ENCODE assay signal across 8 cellular contexts in genomic region chr3:194138098-194138474, GRCh38. TPM values are rescaled to one million over a fixed set of nuclear protein-coding genes. Genes with fewer than 3 reads are reported as not detected.
DNase-seq lines count a peak whose midpoint lies in the region; ATAC-seq and TF ChIP-seq lines count a peak whose summit lies in the region.

No MANE protein-coding gene starts in this region.

- peak overlapping the region; percentile 48 for H3K4me3 Mint-ChIP-seq in activated T-cell treated with anti-CD3 and anti-CD28 coated beads, Interleukin-2, amount 50 U/mL, for 24 hours

- no peak for TF ChIP-seq EP300 in tibial nerve (IDR thresholded peaks at IDR 0.05)

- peaks cover 41% of the 10 kb centered on the region for H3K4me1 Mint-ChIP-seq in activated T-cell treated with anti-CD3 and anti-CD28 coated beads, Interleukin-2, amount 50 U/mL, for 24 hours (ENCODE audit: low read depth)

- H3K36me3 Mint-ChIP-seq in activated T-cell treated with anti-CD3 and anti-CD28 coated beads, Interleukin-2, amount 50 U/mL, for 24 hours (ENCODE audit: low read depth) = no peaks in the 10 kb centered on the region

- H3K9me3 Mint-ChIP-seq in activated T-cell treated with anti-CD3 and anti-CD28 coated beads, Interleukin-2, amount 50 U/mL, for 24 hours = no peaks in the 10 kb centered on the region

- no peaks in the 10 kb centered on the region for H3K9me3 ChIP-seq in liver (ENCODE audit: control insufficient read depth in 4 of 4, low read length in 3 of 4)
- no peaks in the 10 kb centered on the region for H3K9me3 ChIP-seq in tibial nerve

- H3K27ac ChIP-seq in adipose tissue (ENCODE audit: low read depth, low read length) (peak overlapping the region; percentile 69), liver (ENCODE audit: low read depth in 1 of 2, low read length in 2 of 2) (peak overlapping the region; percentile 81 to 97), tibial nerve (peak overlapping the region in 3 of 4 donors; percentile 85 to 96 (median 94))

- TF ChIP-seq RAD21 in liver (IDR thresholded peaks at IDR 0.05) = no peak

- TF ChIP-seq CTCF in liver (IDR thresholded peaks at IDR 0.05; ENCODE audit: low read depth, low read length, missing input control) (no peak), tibial nerve (IDR thresholded peaks at IDR 0.05) (peak in 1 of 5 experiments; percentile 13)

- peaks cover 0 to 7% (median 0%) of the 10 kb centered on the region in 4 donors for H3K36me3 ChIP-seq in liver (ENCODE audit: control insufficient read depth in 4 of 4, insufficient read depth in 3 of 4, low read depth in 1 of 4, low read length in 3 of 4)
- no peaks in the 10 kb centered on the region for H3K36me3 ChIP-seq in tibial nerve

- no peaks in the 10 kb centered on the region for H3K27me3 ChIP-seq in liver (ENCODE audit: control insufficient read depth in 4 of 4, insufficient read depth in 4 of 4, low read length in 3 of 4)
- no peaks in the 10 kb centered on the region for H3K27me3 ChIP-seq in tibial nerve

- no peak for ATAC-seq in GM19395 (IDR thresholded peaks at IDR 0.05; ENCODE audit: unreplicated experiment)

- TF ChIP-seq POLR2A in tibial nerve (IDR thresholded peaks at IDR 0.05) = no peak

- H3K4me3 ChIP-seq in liver (ENCODE audit: low read depth in 1 of 3, low read length in 3 of 3) = peak overlapping the region; percentile 76 to 89 (median 87)
- H3K4me3 ChIP-seq in tibial nerve = peak overlapping the region; percentile 44 to 71 (median 53)

- H3K4me1 ChIP-seq in liver (ENCODE audit: control insufficient read depth in 4 of 4, insufficient read depth in 4 of 4, low read length in 3 of 4) (peaks cover 11 to 55% (median 32%) of the 10 kb centered on the region in 4 donors), tibial nerve (peaks cover 4 to 80% (median 46%) of the 10 kb centered on the region in 4 donors)

- 17 to 27% (median 25%) methylated on average over 15 of the region's 15 CpGs for WGBS in adipose tissue, 3 donors
- 12% methylated on average over 15 of the region's 15 CpGs for WGBS in liver
- WGBS in tibial nerve, 2 donors = 18 to 45% methylated on average over 11 to 15 of the region's 15 CpGs

- H3K27ac Mint-ChIP-seq in activated T-cell treated with anti-CD3 and anti-CD28 coated beads, Interleukin-2, amount 50 U/mL, for 24 hours = no peak overlapping the region

- H3K27me3 Mint-ChIP-seq in activated T-cell treated with anti-CD3 and anti-CD28 coated beads, Interleukin-2, amount 50 U/mL, for 24 hours = peaks cover 66% of the 10 kb centered on the region

- no peak for DNase-seq in activated T-cell treated with anti-CD3 and anti-CD28 coated beads, Interleukin-2, amount 50 U/mL, for 24 hours
- no peak for DNase-seq in activated T-cell treated with anti-CD3 and anti-CD28 coated beads, Interleukin-2, amount 50 U/mL, for 1 hour
- DNase-seq in tibial nerve (ENCODE audit: low spot score in 2 of 2) = no peak
- DNase-seq in HCEC 1CT = no peak
- no peak for DNase-seq in GOT3 (lab: John Stamatoyannopoulos, UW)

- H3K9ac ChIP-seq in liver (ENCODE audit: low read depth in 1 of 2, low read length in 2 of 2) = peak overlapping the region; percentile 69 to 94

TF ChIP-seq in liver, 16 proteins besides CTCF, POLR2A, EP300 and RAD21:
- no peak for TF ChIP-seq TAF1 (conservative IDR thresholded peaks at IDR 0.05)
- no peak for TF ChIP-seq HNF4A (conservative IDR thresholded peaks at IDR 0.05)
- TF ChIP-seq, protein P1, sequence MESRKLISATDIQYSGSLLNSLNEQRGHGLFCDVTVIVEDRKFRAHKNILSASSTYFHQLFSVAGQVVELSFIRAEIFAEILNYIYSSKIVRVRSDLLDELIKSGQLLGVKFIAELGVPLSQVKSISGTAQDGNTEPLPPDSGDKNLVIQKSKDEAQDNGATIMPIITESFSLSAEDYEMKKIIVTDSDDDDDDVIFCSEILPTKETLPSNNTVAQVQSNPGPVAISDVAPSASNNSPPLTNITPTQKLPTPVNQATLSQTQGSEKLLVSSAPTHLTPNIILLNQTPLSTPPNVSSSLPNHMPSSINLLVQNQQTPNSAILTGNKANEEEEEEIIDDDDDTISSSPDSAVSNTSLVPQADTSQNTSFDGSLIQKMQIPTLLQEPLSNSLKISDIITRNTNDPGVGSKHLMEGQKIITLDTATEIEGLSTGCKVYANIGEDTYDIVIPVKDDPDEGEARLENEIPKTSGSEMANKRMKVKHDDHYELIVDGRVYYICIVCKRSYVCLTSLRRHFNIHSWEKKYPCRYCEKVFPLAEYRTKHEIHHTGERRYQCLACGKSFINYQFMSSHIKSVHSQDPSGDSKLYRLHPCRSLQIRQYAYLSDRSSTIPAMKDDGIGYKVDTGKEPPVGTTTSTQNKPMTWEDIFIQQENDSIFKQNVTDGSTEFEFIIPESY (IDR thresholded peaks at IDR 0.05) = no peak
- no peak for TF ChIP-seq REST (IDR thresholded peaks at IDR 0.05)
- TF ChIP-seq EGR1 (IDR thresholded peaks at IDR 0.05; ENCODE audit: low read depth in 2 of 2) = no peak
- no peak for TF ChIP-seq JUND (IDR thresholded peaks at IDR 0.05)
- no peak for TF ChIP-seq HNF4G (IDR thresholded peaks at IDR 0.05)
- TF ChIP-seq FOXA1 (IDR thresholded peaks at IDR 0.05) = no peak
- no peak for TF ChIP-seq GABPA (IDR thresholded peaks at IDR 0.05 in 1 of 2, conservative IDR thresholded peaks at IDR 0.05 in 1 of 2)
- TF ChIP-seq, protein P2, sequence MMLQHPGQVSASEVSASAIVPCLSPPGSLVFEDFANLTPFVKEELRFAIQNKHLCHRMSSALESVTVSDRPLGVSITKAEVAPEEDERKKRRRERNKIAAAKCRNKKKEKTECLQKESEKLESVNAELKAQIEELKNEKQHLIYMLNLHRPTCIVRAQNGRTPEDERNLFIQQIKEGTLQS (IDR thresholded peaks at IDR 0.05) = no peak

RNA-seq across cellular contexts. Expression of gene HES1, which starts 2.1 kb away (rescaled TPM):
- polyA plus RNA-seq in adipose tissue = 10 to 100 TPM; 16.0 to 39.1 (median 17.4) TPM
- total RNA-seq in liver = 1 to 10 TPM; 5.3 to 6.8 TPM
- 10 to 100 TPM; 11.2 to 12.5 TPM for polyA plus RNA-seq in liver
- total RNA-seq in tibial nerve = 10 to 100 TPM; 14.7 to 52.7 (median 27.7) TPM
